12 cellular contexts compared by ENCODE assay signal in genomic region chr2:45691152-45691551, GRCh38. TPM values are rescaled to one million over a fixed set of nuclear protein-coding genes. Genes with fewer than 3 reads are reported as not detected.
DNase-seq lines count a peak whose midpoint lies in the region; ATAC-seq and TF ChIP-seq lines count a peak whose summit lies in the region.
"Had no signal": no experiment of that assay in that cellular context is flagged by ENCODE, and none has a peak within 500 bp of the region (broad histone marks: within the 10 kb centered on the region; RNA-seq: fewer than 3 reads in every experiment).

No MANE protein-coding gene starts in this region.

- H3K27me3 Mint-ChIP-seq in T-cell: no peaks in the 10 kb centered on the region
- H3K27me3 Mint-ChIP-seq: CD4-positive, alpha-beta T cell; dendritic cell treated with granulocyte-macrophage colony-stimulating factor and Interleukin-4, amounts not matched to agents 40 ng/mL and 50 ng/mL, for 4 days had no signal

- no peak overlapping the region for H3K27ac Mint-ChIP-seq in T-cell
- H3K27ac Mint-ChIP-seq: CD4-positive, alpha-beta T cell; dendritic cell treated with granulocyte-macrophage colony-stimulating factor and Interleukin-4, amounts not matched to agents 40 ng/mL and 50 ng/mL, for 4 days had no signal

- H3K4me1 Mint-ChIP-seq in T-cell: peaks cover 0 to 21% (median 10%) of the 10 kb centered on the region in 3 donors

- CTCF ChIA-PET in T-cell (lab: Charles Lee): interaction anchor here in 1 of 2 donors (0.6 kb wide), 1 partner anchor 1006 kb away, joined by 3 read pairs; no protein-coding TSS in a partner anchor

- TF ChIP-seq CTCF in GM13977 (IDR thresholded peaks at IDR 0.05; ENCODE audit: extremely low read depth, insufficient read depth, missing control alignments): no peak

- peak; percentile 15 for DNase-seq in GM13977 (ENCODE audit: low spot score)
- peak; percentile 12 for DNase-seq in medulla oblongata (ENCODE audit: extremely low spot score)
- no peak for DNase-seq in kidney glomerular epithelial cell (lab: John Stamatoyannopoulos, UW)
- DNase-seq in NCI-H2171 (lab: John Stamatoyannopoulos, UW): no peak
- DNase-seq in T-cell: no peak
- DNase-seq: activated effector memory CD4-positive, alpha-beta T cell treated with anti-CD3 and anti-CD28 coated beads, Interleukin-2, amount 50 U/mL, for 16 hours; CD4-positive, alpha-beta T cell; NCI-H748 treated with DMSO at 0.1 percent for 48 hours had no signal

- H3K4me3 Mint-ChIP-seq in T-cell: no peak overlapping the region
- H3K4me3 Mint-ChIP-seq: CD4-positive, alpha-beta T cell; dendritic cell treated with granulocyte-macrophage colony-stimulating factor and Interleukin-4, amounts not matched to agents 40 ng/mL and 50 ng/mL, for 4 days had no signal

- ATAC-seq in GM21447 (IDR thresholded peaks at IDR 0.05; ENCODE audit: unreplicated experiment): peak; percentile 58
- ATAC-seq in HG03354 (IDR thresholded peaks at IDR 0.05; ENCODE audit: poor library complexity, severe bottlenecking, unreplicated experiment): peak; percentile 71
- no peak for ATAC-seq in HG03469 (IDR thresholded peaks at IDR 0.05; ENCODE audit: unreplicated experiment)
- no peak for ATAC-seq in T-cell (replicated peaks in 1 of 4)

- POLR2A ChIA-PET in T-cell (lab: Charles Lee): no interaction called here

- in situ Hi-C loops in GM13977 (cut with MboI; ENCODE audit: low pct_unique_long_range_greater_than_20kb, low sequenced_read_pairs, unreplicated experiment): no loop called here

- H3K36me3 Mint-ChIP-seq in T-cell: no peaks in the 10 kb centered on the region

- no peaks in the 10 kb centered on the region for H3K9me3 Mint-ChIP-seq in T-cell
- H3K9me3 Mint-ChIP-seq: CD4-positive, alpha-beta T cell; dendritic cell treated with granulocyte-macrophage colony-stimulating factor and Interleukin-4, amounts not matched to agents 40 ng/mL and 50 ng/mL, for 4 days had no signal

RNA-seq across cellular contexts. Expression of gene PRKCE, which starts 39.7 kb away (rescaled TPM):
- 10 to 100 TPM; 16.5 to 29.8 (median 23.4) TPM for total RNA-seq in T-cell

Comparison
In these comparisons a context has a peak if more than half of its experiments do, and no peak if none do; other contexts are left out.
1. DNase-seq: peak in GM13977 (single experiment) and medulla oblongata (single experiment); none in kidney glomerular epithelial cell (single experiment), NCI-H2171 (single experiment) and T-cell (0 of 34).
2. ATAC-seq: peak in GM21447 (single experiment) and HG03354 (single experiment); none in HG03469 (single experiment) and T-cell (0 of 4).